16 cellular contexts compared by ENCODE assay signal in genomic region chr3:30618508-30618907, GRCh38. TPM values are rescaled to one million over a fixed set of nuclear protein-coding genes. Genes with fewer than 3 reads are reported as not detected.
DNase-seq lines count a peak whose midpoint lies in the region; ATAC-seq and TF ChIP-seq lines count a peak whose summit lies in the region.
"Had no signal": no experiment of that assay in that cellular context is flagged by ENCODE, and none has a peak within 500 bp of the region (broad histone marks: within the 10 kb centered on the region; RNA-seq: fewer than 3 reads in every experiment).

No MANE protein-coding gene starts in this region.

- POLR2A ChIA-PET in CD4-positive, alpha-beta T cell (lab: Charles Lee): interaction anchor here (1.0 to 6.9 kb wide), 8 partner anchors 10 to 182 kb away, joined by 3 to 80 read pairs (median 14); partner anchors contain the start of gene TGFBR2

- in situ Hi-C loops in HAP-1 (cut with MboI; ENCODE audit: low sequenced_read_pairs): no loop called here

- no peak for DNase-seq in CD4-positive, alpha-beta T cell
- DNase-seq in T-helper 17 cell: no peak
- no peak for DNase-seq in memory B cell (ENCODE audit: low spot score in 2 of 2)
- DNase-seq in HAP-1 (ENCODE audit: low spot score in 2 of 2): no peak
- DNase-seq in colonic mucosa: no peak
- no peak for DNase-seq in DMS79 treated with DMSO at 0.1 percent for 48 hours (lab: John Stamatoyannopoulos, UW)
- DNase-seq: activated CD8-positive, alpha-beta memory T cell treated with anti-CD3 and anti-CD28 coated beads, Interleukin-2, amount 50 U/mL, for 48 hours; cortex of kidney; kidney; mucosa of descending colon; NCI-H1930; pancreas; SHP77 treated with DMSO at 0.1 percent for 48 hours; stimulated activated naive CD4-positive, alpha-beta T cell treated with Interleukin-2 at 50 U/mL for 16 hours had no signal

- H3K4me1 ChIP-seq in BLaER1 (peaks cover 99% of the 10 kb centered on the region), HAP-1 (0 out of 2 replicates have a peak, but pooled peaks cover 3% of the 10 kb centered on the region), colonic mucosa (no peaks in the 10 kb centered on the region)

- peaks cover 98% of the 10 kb centered on the region for H3K4me1 Mint-ChIP-seq in CD4-positive, alpha-beta T cell (ENCODE audit: low read depth)
- H3K4me1 Mint-ChIP-seq in T-helper 17 cell (peaks cover 62% of the 10 kb centered on the region), memory B cell (peaks cover 60% of the 10 kb centered on the region)

- peak overlapping the region; percentile 67 for H3K4me2 ChIP-seq in BLaER1

- 0 out of 2 replicates have a peak overlapping the region, but pooled peaks have one; percentile 0 for H3K27ac ChIP-seq in BLaER1
- peak overlapping the region; percentile 55 for H3K27ac ChIP-seq in CD4-positive, alpha-beta T cell (ENCODE audit: low read depth, low read length)
- H3K27ac ChIP-seq in colonic mucosa: no peak overlapping the region
- H3K27ac ChIP-seq: C4-2B, pancreas had no signal

- H4K20me1 ChIP-seq in BLaER1: peaks cover 100% of the 10 kb centered on the region

- CTCF ChIA-PET in CD4-positive, alpha-beta T cell (lab: Charles Lee): interaction anchor here (1.0 to 1.5 kb wide), 2 partner anchors 11 to 75 kb away, joined by 3 to 4 read pairs; no protein-coding TSS in a partner anchor

- peak overlapping the region; percentile 73 for H3K4me3 Mint-ChIP-seq in CD4-positive, alpha-beta T cell
- peak overlapping the region; percentile 67 for H3K4me3 Mint-ChIP-seq in T-helper 17 cell
- peak overlapping the region; percentile 68 for H3K4me3 Mint-ChIP-seq in memory B cell

- no peak for ATAC-seq in CD4-positive, alpha-beta T cell (ENCODE audit: poor library complexity)
- ATAC-seq in T-helper 17 cell (peak; percentile 18), memory B cell (ENCODE audit: low read depth) (peak; percentile 51)
- ATAC-seq: mucosa of descending colon, pancreas had no signal

- intact Hi-C loops in CD4-positive, alpha-beta T cell (cut with DNase I, micrococcal nuclease): loop anchor here in 1 of 2 experiments (5.0 kb wide), 1 partner anchor 296 kb away; no protein-coding TSS in a partner anchor
- intact Hi-C loops in colonic mucosa (cut with DNase I): no loop called here

- H3K9me3 ChIP-seq in BLaER1 (no peaks in the 10 kb centered on the region; the same call in 1 of the 2 replicates), T-helper 17 cell (ENCODE audit: control insufficient read depth, low read length, poor library complexity, severe bottlenecking) (no peaks in the 10 kb centered on the region), HAP-1 (no peaks in the 10 kb centered on the region), colonic mucosa (no peaks in the 10 kb centered on the region)
- no peaks in the 10 kb centered on the region for H3K9me3 ChIP-seq in CD4-positive, alpha-beta T cell (ENCODE audit: control insufficient read depth, low read length)
- H3K9me3 ChIP-seq: mucosa of descending colon, pancreas had no signal

- H3K27me3 Mint-ChIP-seq in CD4-positive, alpha-beta T cell: no peaks in the 10 kb centered on the region
- no peaks in the 10 kb centered on the region for H3K27me3 Mint-ChIP-seq in T-helper 17 cell
- no peaks in the 10 kb centered on the region for H3K27me3 Mint-ChIP-seq in memory B cell

- H3K4me3 ChIP-seq in BLaER1: no peak overlapping the region
- H3K4me3 ChIP-seq in HAP-1: no peak overlapping the region
- H3K4me3 ChIP-seq in colonic mucosa: no peak overlapping the region
- H3K4me3 ChIP-seq: mucosa of descending colon, pancreas had no signal

- H3K36me3 ChIP-seq in BLaER1 (peaks cover 85% of the 10 kb centered on the region), HAP-1 (replicated peaks) (no peaks in the 10 kb centered on the region), colonic mucosa (no peaks in the 10 kb centered on the region)
- H3K36me3 ChIP-seq: pancreas had no signal

- peaks cover 91% of the 10 kb centered on the region for H3K36me3 Mint-ChIP-seq in CD4-positive, alpha-beta T cell (ENCODE audit: low read depth)
- peaks cover 4% of the 10 kb centered on the region for H3K36me3 Mint-ChIP-seq in T-helper 17 cell (ENCODE audit: low read depth)
- H3K36me3 Mint-ChIP-seq in memory B cell: peaks cover 16% of the 10 kb centered on the region

- no peak overlapping the region for H3K9ac ChIP-seq in BLaER1
- no peak overlapping the region for H3K9ac ChIP-seq in colonic mucosa (ENCODE audit: low read depth in 2 of 2, low read length in 2 of 2)

- H3K27me3 ChIP-seq in BLaER1: no peaks in the 10 kb centered on the region
- no peaks in the 10 kb centered on the region for H3K27me3 ChIP-seq in CD4-positive, alpha-beta T cell (ENCODE audit: control insufficient read depth, insufficient read depth, low read length)
- no peaks in the 10 kb centered on the region for H3K27me3 ChIP-seq in HAP-1 (ENCODE audit: low read depth)
- no peaks in the 10 kb centered on the region for H3K27me3 ChIP-seq in colonic mucosa
- H3K27me3 ChIP-seq: pancreas had no signal

- no peak for TF ChIP-seq CTCF in CD4-positive, alpha-beta T cell (IDR thresholded peaks at IDR 0.05)
- no peak for TF ChIP-seq CTCF in colonic mucosa (IDR thresholded peaks at IDR 0.05)

- H3K27ac Mint-ChIP-seq in CD4-positive, alpha-beta T cell: peak overlapping the region; percentile 96
- H3K27ac Mint-ChIP-seq in T-helper 17 cell (peak overlapping the region; percentile 99), memory B cell (peak overlapping the region; percentile 81)

- no peaks in the 10 kb centered on the region for H3K9me3 Mint-ChIP-seq in CD4-positive, alpha-beta T cell
- H3K9me3 Mint-ChIP-seq in memory B cell: no peaks in the 10 kb centered on the region

RNA-seq across cellular contexts. Expression of gene TGFBR2, which starts 12.1 kb away (rescaled TPM):
- 100 to 1,000 TPM; 203 to 205 TPM for total RNA-seq in CD4-positive, alpha-beta T cell
- 10 to 100 TPM; 58.4 to 74.5 TPM for total RNA-seq in T-helper 17 cell
- total RNA-seq in colonic mucosa: 10 to 100 TPM; 32.4 to 53.5 TPM
